Comparison of ENCODE assay signal across 9 cellular contexts in the genomic region with DNA sequence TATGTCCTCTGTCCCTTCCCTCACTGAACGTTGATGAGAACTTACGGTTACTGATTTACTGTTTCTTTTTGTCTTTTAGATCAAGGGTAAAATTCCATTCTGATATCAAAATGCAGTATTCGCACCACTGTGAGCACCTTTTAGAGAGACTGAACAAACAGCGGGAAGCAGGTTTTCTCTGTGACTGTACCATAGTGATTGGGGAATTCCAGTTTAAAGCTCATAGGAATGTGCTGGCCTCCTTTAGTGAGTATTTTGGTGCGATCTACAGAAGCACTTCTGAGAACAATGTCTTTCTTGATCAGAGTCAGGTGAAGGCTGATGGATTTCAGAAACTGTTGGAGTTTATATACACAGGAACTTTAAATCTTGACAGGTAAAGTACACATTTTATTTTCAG. TPM values are rescaled to one million over a fixed set of nuclear protein-coding genes. Genes with fewer than 3 reads are reported as not detected.
DNase-seq lines count a peak whose midpoint lies in the region; ATAC-seq and TF ChIP-seq lines count a peak whose summit lies in the region.
"Had no signal": no experiment of that assay in that cellular context is flagged by ENCODE, and none has a peak within 500 bp of the region (broad histone marks: within the 10 kb centered on the region; RNA-seq: fewer than 3 reads in every experiment).

No MANE protein-coding gene starts in this region.

- no peaks in the 10 kb centered on the region for H3K9me3 Mint-ChIP-seq in memory B cell

- intact Hi-C loops in right cardiac atrium (cut with DNase I) = no loop called here
- intact Hi-C loops in vagina (cut with DNase I) = no loop called here

- in situ Hi-C loops in astrocyte of the spinal cord (cut with HindIII; ENCODE audit: low sequenced_read_pairs) = no loop called here

- H3K9me3 ChIP-seq in right cardiac atrium (ENCODE audit: control insufficient read depth, low read length) (no peaks in the 10 kb centered on the region), right atrium auricular region (no peaks in the 10 kb centered on the region), vagina (no peaks in the 10 kb centered on the region)

- no peak for TF ChIP-seq POLR2A in vagina (IDR thresholded peaks at IDR 0.05)

- H3K4me3 ChIP-seq in right cardiac atrium (ENCODE audit: low read length) (peak overlapping the region; percentile 88), right atrium auricular region (peak overlapping the region in 1 of 2 donors; percentile 75), astrocyte of the spinal cord (ENCODE audit: low read depth, low read length) (peak overlapping the region; percentile 100), vagina (peak overlapping the region; percentile 78 to 91)

- 53% methylated on average over 5 of the region's 5 CpGs for WGBS in right cardiac atrium

- H3K27ac ChIP-seq in right cardiac atrium (ENCODE audit: low read length) (no peak overlapping the region), right atrium auricular region (no peak overlapping the region), vagina (peak overlapping the region; percentile 100)

- TF ChIP-seq CTCF in right atrium auricular region (IDR thresholded peaks at IDR 0.05) (no peak), astrocyte of the spinal cord (IDR thresholded peaks at IDR 0.05; ENCODE audit: low read depth, low read length) (no peak), vagina (IDR thresholded peaks at IDR 0.05) (no peak)

- H3K4me1 ChIP-seq in right cardiac atrium (ENCODE audit: control insufficient read depth, insufficient read depth, low read length) (no peaks in the 10 kb centered on the region), right atrium auricular region (peaks cover 0 to 17% of the 10 kb centered on the region in 2 donors), vagina (peaks cover 25% of the 10 kb centered on the region)

- H3K27me3 Mint-ChIP-seq in memory B cell = no peaks in the 10 kb centered on the region

- no peak for ATAC-seq in right cardiac atrium
- no peak for ATAC-seq in memory B cell (ENCODE audit: low read depth)
- ATAC-seq in HG03159 (IDR thresholded peaks at IDR 0.05; ENCODE audit: unreplicated experiment) = no peak

- H3K4me3 Mint-ChIP-seq in memory B cell = peak overlapping the region; percentile 99

- no peaks in the 10 kb centered on the region for H3K27me3 ChIP-seq in right cardiac atrium (ENCODE audit: control insufficient read depth, insufficient read depth)
- H3K27me3 ChIP-seq in right atrium auricular region = no peaks in the 10 kb centered on the region
- H3K27me3 ChIP-seq in vagina = no peaks in the 10 kb centered on the region

- H3K36me3 Mint-ChIP-seq in memory B cell = peaks cover 9% of the 10 kb centered on the region

- peak overlapping the region; percentile 99 for H3K27ac Mint-ChIP-seq in memory B cell

- peaks cover 20% of the 10 kb centered on the region for H3K4me1 Mint-ChIP-seq in memory B cell

- no peak for DNase-seq in right cardiac atrium
- no peak for DNase-seq in right atrium auricular region (ENCODE audit: low spot score)
- DNase-seq in astrocyte of the spinal cord (ENCODE audit: low read depth, low spot score) = no peak
- DNase-seq in memory B cell (ENCODE audit: low spot score in 2 of 2) = no peak
- DNase-seq in vagina (ENCODE audit: extremely low spot score in 2 of 2) = no peak
- no peak for DNase-seq in NK-92 treated with Interleukin-12 subunit alpha and Interleukin-12 subunit beta, amount 100 ng/mL, for 24 hours (lab: John Stamatoyannopoulos, UW)
- DNase-seq in hippocampal formation (lab: John Stamatoyannopoulos, UW) = no peak

- peaks cover 39% of the 10 kb centered on the region for H3K36me3 ChIP-seq in right atrium auricular region
- H3K36me3 ChIP-seq in vagina = peaks cover 0 to 16% of the 10 kb centered on the region in 2 donors

RNA-seq across cellular contexts. Expression of a gene that starts 1.0 kb away (rescaled TPM):
- total RNA-seq in right cardiac atrium (10 to 100 TPM; 12.4 to 16.0 (median 12.8) TPM), right atrium auricular region (10 to 100 TPM; 10.2 to 11.2 TPM), vagina (16.7 TPM)
- 8.4 TPM for polyA plus RNA-seq in right cardiac atrium

RNA-seq across cellular contexts. Expression of a gene that starts 4.8 kb away (rescaled TPM):
- 1 to 10 TPM; 1.7 to 2.8 (median 2.3) TPM for total RNA-seq in right cardiac atrium
- 1.1 TPM for polyA plus RNA-seq in right cardiac atrium
- total RNA-seq in right atrium auricular region = 1 to 10 TPM in 1 of 2 donors, under 1 TPM in 1; 0.30 to 1.4 TPM
- 1.7 TPM for total RNA-seq in vagina

RNA-seq across cellular contexts. Expression of a gene that starts 9.3 kb away (rescaled TPM):
- total RNA-seq in right cardiac atrium (1 to 10 TPM; 1.2 to 2.8 (median 1.4) TPM), right atrium auricular region (10 to 100 TPM; 53.6 to 61.6 TPM), vagina (204 TPM)
- polyA plus RNA-seq in right cardiac atrium = not detected

RNA-seq across cellular contexts. Expression of a gene that starts 38.5 kb away (rescaled TPM):
- total RNA-seq in right cardiac atrium (not detected), right atrium auricular region (under 1 TPM in 1 of 2 donors, not detected in 1; 0.43 TPM), vagina (not detected)
- not detected for polyA plus RNA-seq in right cardiac atrium
- total RNA-seq: HT-29 had no signal

RNA-seq across cellular contexts. Expression of a gene that starts 38.5 kb away (rescaled TPM):
- total RNA-seq in right cardiac atrium (1 to 10 TPM; 2.1 to 5.5 (median 2.7) TPM), right atrium auricular region (1 to 10 TPM; 2.9 to 3.3 TPM), vagina (0.49 TPM)
- 2.9 TPM for polyA plus RNA-seq in right cardiac atrium

Comparison
In these comparisons a context has a peak if more than half of its experiments do, and no peak if none do; other contexts are left out.
1. RNA of a gene that starts 9.3 kb away (total RNA-seq): 204 TPM in vagina (single experiment) and 53.6 to 61.6 TPM in right atrium auricular region; 1.2 to 2.8 TPM in right cardiac atrium; every median in the first group is over 10 times any median in the second.